31 cellular contexts compared by ENCODE assay signal in the genomic region with DNA sequence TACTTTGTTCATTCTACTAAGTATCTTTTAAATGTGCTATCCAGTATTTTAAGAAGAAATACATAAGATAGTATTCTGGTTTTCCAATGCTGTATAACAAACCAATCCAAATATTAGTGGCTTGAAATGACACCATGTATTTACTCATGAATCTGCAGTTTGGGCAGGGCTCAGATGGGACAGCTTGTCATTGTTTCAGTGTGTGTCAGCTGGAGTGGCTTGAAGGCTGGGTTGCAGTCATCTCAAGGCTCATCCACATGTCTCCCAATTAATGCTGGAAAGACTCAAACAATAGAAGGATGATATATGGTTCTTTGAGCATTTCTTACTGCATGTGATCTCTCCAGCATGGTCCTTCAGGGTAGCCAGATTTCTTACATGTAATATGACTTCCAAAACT.
"Had no signal": no experiment of that assay in that cellular context is flagged by ENCODE, and none has a peak within 500 bp of the region (broad histone marks: within the 10 kb centered on the region; RNA-seq: fewer than 3 reads in every experiment).

No MANE protein-coding gene starts in this region.

- H3K27ac ChIP-seq: brain microvascular endothelial cell, esophagus muscularis mucosa, pancreas, prostate gland, testis, transverse colon, VCaP had no signal

- H3K36me3 ChIP-seq: brain microvascular endothelial cell, esophagus muscularis mucosa, pancreas, prostate gland, transverse colon had no signal

- H3K9me3 ChIP-seq: esophagus muscularis mucosa, pancreas, prostate gland, testis, transverse colon had no signal

- H3K27me3 ChIP-seq: brain microvascular endothelial cell, esophagus muscularis mucosa, pancreas, testis, transverse colon had no signal

- H3K4me3 ChIP-seq: esophagus muscularis mucosa, pancreas, prostate gland, testis, transverse colon had no signal

- ATAC-seq: effector memory CD8-positive, alpha-beta T cell; left ventricle myocardium superior; naive thymus-derived CD4-positive, alpha-beta T cell; pancreas; sciatic nerve; stimulated activated naive B cell treated with anti-CD40 and anti-IgM and Interleukin-4, amounts not matched to agents 10 μg/mL and 1 μg/mL and 100 μg/mL, for 72 hours had no signal

- DNase-seq: activated CD4-positive, alpha-beta memory T cell treated with anti-CD3 and anti-CD28 coated beads for 36 hours; activated CD4-positive, alpha-beta T cell treated with anti-CD3 and anti-CD28 coated beads for 48 hours; activated CD8-positive, alpha-beta memory T cell treated with anti-CD3 and anti-CD28 coated beads, Interleukin-2, amount 50 U/mL, for 4 hours; activated gamma-delta T cell; activated naive CD4-positive, alpha-beta T cell treated with anti-CD3 and anti-CD28 coated beads, Interleukin-2, amount 10 ng/mL, durations not matched to agents 7 days and 5 days; activated naive CD8-positive, alpha-beta T cell treated with anti-CD3 and anti-CD28 coated beads, Interleukin-2, amount 10 ng/mL, durations not matched to agents 7 days and 5 days; activated T-cell treated with anti-CD3 and anti-CD28 coated beads, Interleukin-2, amount 50 U/mL, for 1 hour; amniotic stem cell; brain microvascular endothelial cell; caudate nucleus; cortex of kidney; effector memory CD8-positive, alpha-beta T cell; left ventricle myocardium superior; mammary epithelial cell; naive thymus-derived CD4-positive, alpha-beta T cell; pancreas; retina; stimulated activated CD4-positive, alpha-beta T cell treated with anti-CD3 and anti-CD28 coated beads, Interleukin-15, amount 100 ng/mL, for 24 hours; stimulated activated CD4-positive, alpha-beta T cell treated with anti-CD3 and anti-CD28 coated beads, Interleukin-2, amount 100 ng/mL, for 24 hours; stimulated activated naive B cell treated with anti-CD40 and anti-IgM and Interleukin-4, amounts not matched to agents 10 μg/mL and 1 μg/mL and 100 μg/mL, for 72 hours; T-helper 1 cell; testis; transverse colon had no signal

- H3K4me1 ChIP-seq: pancreas, prostate gland had no signal

- FAIRE-seq: astrocyte, frontal cortex, islet of Langerhans, pancreas, urothelium cell line had no signal
